ENCODE assay signal across 1 cellular context in the genomic region with DNA sequence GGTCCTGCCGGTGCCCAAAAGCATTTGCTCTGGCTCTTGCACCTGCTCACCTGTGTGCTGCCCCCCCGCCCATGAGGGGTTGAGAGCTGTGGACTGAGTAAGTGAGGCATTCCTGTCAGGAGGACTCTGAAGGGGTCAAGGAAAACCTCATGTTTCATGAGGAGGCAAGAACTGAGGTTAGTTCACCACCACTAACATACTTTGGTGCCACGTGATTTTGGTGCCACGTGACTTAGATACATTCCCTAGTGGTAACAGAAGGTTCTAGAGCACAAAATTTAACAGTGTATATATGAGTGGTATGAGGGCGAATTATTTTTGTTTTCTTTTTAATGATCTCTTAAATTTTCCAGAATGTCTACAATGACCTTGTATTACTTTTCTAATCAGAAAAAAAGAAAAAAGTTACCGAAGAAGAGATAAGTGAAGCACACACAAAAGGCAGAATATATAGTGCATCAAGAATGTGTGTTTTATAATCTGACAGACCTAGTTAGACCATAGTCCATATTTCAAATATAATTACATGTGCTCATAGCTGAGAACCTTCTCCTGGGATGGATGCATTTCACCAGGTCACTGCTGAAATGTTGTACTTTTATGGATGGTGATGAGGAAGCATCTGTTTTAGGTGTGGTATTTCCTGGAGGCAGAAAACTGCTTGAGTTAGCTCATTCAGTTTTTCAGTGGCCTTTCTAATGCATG.
TF ChIP-seq lines count a peak whose summit lies in the region.

No MANE protein-coding gene starts in this region.

TF ChIP-seq in HepG2, 621 proteins besides CTCF, POLR2A, EP300 and RAD21 (continued from another document):
- TF ChIP-seq, protein P1, sequence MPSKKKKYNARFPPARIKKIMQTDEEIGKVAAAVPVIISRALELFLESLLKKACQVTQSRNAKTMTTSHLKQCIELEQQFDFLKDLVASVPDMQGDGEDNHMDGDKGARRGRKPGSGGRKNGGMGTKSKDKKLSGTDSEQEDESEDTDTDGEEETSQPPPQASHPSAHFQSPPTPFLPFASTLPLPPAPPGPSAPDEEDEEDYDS (CRISPR knock-in tag; IDR thresholded peaks at IDR 0.05), result no peak
- no peak for TF ChIP-seq ZNF724P (CRISPR knock-in tag; IDR thresholded peaks at IDR 0.05; ENCODE audit: borderline replicate concordance)
- no peak for TF ChIP-seq ZNF652 (CRISPR knock-in tag; IDR thresholded peaks at IDR 0.05; ENCODE audit: borderline replicate concordance, low read depth)
- no peak for TF ChIP-seq NAIF1 (CRISPR knock-in tag; IDR thresholded peaks at IDR 0.05; ENCODE audit: borderline replicate concordance)
TF ChIP-seq in HepG2: peak in this region for 2.
